In the genomic region with DNA sequence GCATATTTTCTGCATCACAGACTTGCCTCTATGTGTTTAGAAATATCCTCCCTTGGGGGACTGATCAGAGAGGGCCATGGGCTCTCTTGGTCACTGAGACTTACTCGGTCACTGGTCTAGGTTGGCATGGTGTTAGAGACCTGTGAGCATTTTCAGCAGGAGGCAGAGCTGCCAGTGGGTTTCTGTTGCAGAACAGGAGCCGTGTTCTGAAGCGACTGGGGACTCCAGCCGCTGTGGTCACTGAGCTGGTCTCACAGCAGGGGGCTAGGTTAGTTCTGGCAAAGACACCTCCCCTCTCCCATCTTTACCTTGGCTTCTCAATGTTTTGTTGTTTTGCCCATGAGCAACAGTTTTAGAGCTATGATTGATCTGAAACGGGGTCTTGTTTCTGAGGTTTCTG, we compare ENCODE assay signal across 16 cellular contexts. TPM values are rescaled to one million over a fixed set of nuclear protein-coding genes. Genes with fewer than 3 reads are reported as not detected.
DNase-seq lines count a peak whose midpoint lies in the region; ATAC-seq and TF ChIP-seq lines count a peak whose summit lies in the region.
"Had no signal": no experiment of that assay in that cellular context is flagged by ENCODE, and none has a peak within 500 bp of the region (broad histone marks: within the 10 kb centered on the region; RNA-seq: fewer than 3 reads in every experiment).

No MANE protein-coding gene starts in this region.

- 78 to 100% methylated on average over 1 to 4 of the region's 5 CpGs for WGBS in gastroesophageal sphincter (ENCODE audit: low coverage in 1 of 2), 2 donors

- H3K4me3 ChIP-seq in HEK293 (ENCODE audit: low read depth, low read length), result no peak overlapping the region
- H3K4me3 ChIP-seq in gastroesophageal sphincter, result no peak overlapping the region
- H3K4me3 ChIP-seq: adrenal gland, GM23248 had no signal

- H3K27me3 Mint-ChIP-seq in activated CD4-positive, alpha-beta T cell treated with anti-CD3 and anti-CD28 coated beads, Interleukin-2, amount 10 ng/mL, durations not matched to agents 24 days and 14 days, result no peaks in the 10 kb centered on the region
- H3K27me3 Mint-ChIP-seq in natural killer cell (ENCODE audit: low read depth in 2 of 2), result no peaks in the 10 kb centered on the region

- TF ChIP-seq CTCF in HEK293 (tag by site-specific recombination; IDR thresholded peaks at IDR 0.05) (no peak), natural killer cell (IDR thresholded peaks at IDR 0.05) (no peak), gastroesophageal sphincter (IDR thresholded peaks at IDR 0.05) (no peak)

- H3K4me1 ChIP-seq in HEK293 (ENCODE audit: control insufficient read depth, insufficient read depth, low read length) (peaks cover 3% of the 10 kb centered on the region), gastroesophageal sphincter (no peaks in the 10 kb centered on the region)

- H3K27ac Mint-ChIP-seq in activated CD4-positive, alpha-beta T cell treated with anti-CD3 and anti-CD28 coated beads, Interleukin-2, amount 10 ng/mL, durations not matched to agents 24 days and 14 days, result peak overlapping the region; percentile 87
- H3K27ac Mint-ChIP-seq in natural killer cell, result peak overlapping the region; percentile 88 to 96

- H3K4me1 Mint-ChIP-seq in activated CD4-positive, alpha-beta T cell treated with anti-CD3 and anti-CD28 coated beads, Interleukin-2, amount 10 ng/mL, durations not matched to agents 24 days and 14 days, result peaks cover 61% of the 10 kb centered on the region
- H3K4me1 Mint-ChIP-seq in natural killer cell, result peaks cover 91 to 93% of the 10 kb centered on the region in 2 donors

- H3K9me3 Mint-ChIP-seq in activated CD4-positive, alpha-beta T cell treated with anti-CD3 and anti-CD28 coated beads, Interleukin-2, amount 10 ng/mL, durations not matched to agents 24 days and 14 days, result no peaks in the 10 kb centered on the region
- no peaks in the 10 kb centered on the region for H3K9me3 Mint-ChIP-seq in natural killer cell

- H3K27ac ChIP-seq in HEK293 (ENCODE audit: extremely low read depth, low read depth, low read length) (no peak overlapping the region), gastroesophageal sphincter (no peak overlapping the region)
- H3K27ac ChIP-seq: adrenal gland, GM23248 had no signal

- H3K4me3 Mint-ChIP-seq in activated CD4-positive, alpha-beta T cell treated with anti-CD3 and anti-CD28 coated beads, Interleukin-2, amount 10 ng/mL, durations not matched to agents 24 days and 14 days, result peak overlapping the region; percentile 77
- H3K4me3 Mint-ChIP-seq in natural killer cell, result peak overlapping the region; percentile 89

- H3K36me3 ChIP-seq in HEK293 (ENCODE audit: control insufficient read depth in 2 of 2, insufficient read depth in 1 of 2, low read length in 2 of 2) (peaks cover 0 to 24% of the 10 kb centered on the region in 2 experiments; a peak in 1 of 3 replicates), gastroesophageal sphincter (peaks cover 0 to 5% of the 10 kb centered on the region in 2 donors)
- H3K36me3 ChIP-seq: adrenal gland had no signal

- no peak for TF ChIP-seq EP300 in gastroesophageal sphincter (IDR thresholded peaks at IDR 0.05)

- CTCF ChIA-PET in HEK293 (lab: Yijun Ruan, JAX), result interaction anchor here (0.6 kb wide), 1 partner anchor 354 kb away, joined by 3 read pairs; no protein-coding TSS in a partner anchor

- POLR2A ChIA-PET in HEK293 (lab: Yijun Ruan, JAX), result no interaction called here

- H3K36me3 Mint-ChIP-seq in activated CD4-positive, alpha-beta T cell treated with anti-CD3 and anti-CD28 coated beads, Interleukin-2, amount 10 ng/mL, durations not matched to agents 24 days and 14 days (ENCODE audit: low read depth), result peaks cover 39% of the 10 kb centered on the region
- no peaks in the 10 kb centered on the region for H3K36me3 Mint-ChIP-seq in natural killer cell

- H3K9me3 ChIP-seq in HEK293 (ENCODE audit: control insufficient read depth, insufficient read depth, low read depth, low read length), result no peaks in the 10 kb centered on the region
- no peaks in the 10 kb centered on the region for H3K9me3 ChIP-seq in gastroesophageal sphincter
- H3K9me3 ChIP-seq: adrenal gland had no signal

- no peak for DNase-seq in activated CD4-positive, alpha-beta T cell treated with anti-CD3 and anti-CD28 coated beads, Interleukin-2, amount 10 ng/mL, durations not matched to agents 24 days and 14 days
- no peak for DNase-seq in activated CD4-positive, alpha-beta T cell treated with anti-CD3 and anti-CD28 coated beads, Interleukin-2, amount 50 U/mL, for 48 hours
- peak; percentile 37 for DNase-seq in astrocyte of the hippocampus (ENCODE audit: low read depth, low spot score)
- DNase-seq in natural killer cell, result no peak
- DNase-seq in left lobe of liver (ENCODE audit: low spot score), result no peak
- DNase-seq: adrenal gland; GM23248; NCI-H1694; NCI-H345; occipital lobe; SHP77 treated with DMSO at 0.1 percent for 48 hours; stimulated activated CD4-positive, alpha-beta T cell treated with anti-CD3 and anti-CD28 coated beads, Interleukin-4, amount 100 ng/mL, for 4 hours; trophoblast cell had no signal

- no peak for TF ChIP-seq POLR2A in gastroesophageal sphincter (IDR thresholded peaks at IDR 0.05)

- H3K27me3 ChIP-seq in gastroesophageal sphincter, result no peaks in the 10 kb centered on the region
- H3K27me3 ChIP-seq: adrenal gland had no signal

- intact Hi-C loops in activated CD4-positive, alpha-beta T cell treated with anti-CD3 and anti-CD28 coated beads, Interleukin-2, amount 10 ng/mL, durations not matched to agents 24 days and 14 days (cut with micrococcal nuclease), result no loop called here
- intact Hi-C loops in natural killer cell (cut with micrococcal nuclease), result loop anchor here (5.0 to 10.0 kb wide), 2 partner anchors 84 to 146 kb away; partner anchors contain the start of gene SYTL3

- ATAC-seq in natural killer cell (no peak), left lobe of liver (no peak), gastroesophageal sphincter (no peak), HG02642 (IDR thresholded peaks at IDR 0.05; ENCODE audit: poor library complexity, unreplicated experiment) (no peak)

TF ChIP-seq in HEK293, 187 proteins besides CTCF, POLR2A, EP300 and RAD21:
- TF ChIP-seq ZIC2 (tag by site-specific recombination; IDR thresholded peaks at IDR 0.05) (peak; percentile 16; the same call in 1 of the 2 replicates), ZBTB21 (tag by site-specific recombination; IDR thresholded peaks at IDR 0.05) (no peak)

RNA-seq across cellular contexts. Expression of gene TMEM181, which starts 8.7 kb away (rescaled TPM):
- 17.1 and 17.8 TPM in 2 replicates for total RNA-seq in activated CD4-positive, alpha-beta T cell treated with anti-CD3 and anti-CD28 coated beads, Interleukin-2, amount 10 ng/mL, durations not matched to agents 24 days and 14 days
- total RNA-seq in natural killer cell (10 to 100 TPM; 44.8 to 60.9 (median 45.0) TPM), left lobe of liver (12.0 TPM), gastroesophageal sphincter (10 to 100 TPM; 26.8 to 38.3 (median 29.3) TPM)
